ENCODE assay signal across 9 cellular contexts in genomic region chr7:112898432-112899290, GRCh38.
DNase-seq lines count a peak whose midpoint lies in the region; ATAC-seq, FAIRE-seq and TF ChIP-seq lines count a peak whose summit lies in the region.
"Had no signal": no experiment of that assay in that cellular context is flagged by ENCODE, and none has a peak within 500 bp of the region (broad histone marks: within the 10 kb centered on the region; RNA-seq: fewer than 3 reads in every experiment).

No MANE protein-coding gene starts in this region.

- H3K9me3 Mint-ChIP-seq in stimulated activated effector memory CD8-positive, alpha-beta T cell treated with anti-CD3 and anti-CD28 coated beads, Interleukin-12 subunit alpha, Interleukin-12 subunit beta, amount 100 ng/mL, for 72 hours, result peaks cover 3% of the 10 kb centered on the region

- H3K4me1 Mint-ChIP-seq in stimulated activated effector memory CD8-positive, alpha-beta T cell treated with anti-CD3 and anti-CD28 coated beads, Interleukin-12 subunit alpha, Interleukin-12 subunit beta, amount 100 ng/mL, for 72 hours, result peaks cover 14% of the 10 kb centered on the region

- H3K27ac Mint-ChIP-seq in stimulated activated effector memory CD8-positive, alpha-beta T cell treated with anti-CD3 and anti-CD28 coated beads, Interleukin-12 subunit alpha, Interleukin-12 subunit beta, amount 100 ng/mL, for 72 hours, result no peak overlapping the region

- H3K4me3 ChIP-seq in OCI-LY3 (ENCODE audit: low read length) (no peak overlapping the region), astrocyte of the cerebellum (ENCODE audit: low read depth, low read length) (no peak overlapping the region)
- H3K4me3 ChIP-seq: BLaER1 treated with 17β-estradiol and CSF1 and Interleukin-3, amounts not matched to agents 10 nM and 100 nM had no signal

- no peak overlapping the region for H3K27ac ChIP-seq in OCI-LY3 (ENCODE audit: low read length)
- H3K27ac ChIP-seq: BLaER1 treated with 17β-estradiol and CSF1 and Interleukin-3, amounts not matched to agents 10 nM and 100 nM had no signal

- H3K36me3 ChIP-seq in OCI-LY3 (replicated peaks; ENCODE audit: low read depth, low read length), result no peaks in the 10 kb centered on the region

- in situ Hi-C loops in astrocyte of the cerebellum (cut with HindIII; ENCODE audit: low sequenced_read_pairs), result no loop called here

- no peaks in the 10 kb centered on the region for H3K27me3 ChIP-seq in OCI-LY3 (ENCODE audit: low read depth, low read length)
- H3K27me3 ChIP-seq: BLaER1 treated with 17β-estradiol and CSF1 and Interleukin-3, amounts not matched to agents 10 nM and 100 nM had no signal

- H3K4me2 ChIP-seq in OCI-LY3 (ENCODE audit: low read length), result no peak overlapping the region
- H3K4me2 ChIP-seq: BLaER1 treated with 17β-estradiol and CSF1 and Interleukin-3, amounts not matched to agents 10 nM and 100 nM had no signal

- H3K9me3 ChIP-seq in OCI-LY3 (ENCODE audit: insufficient read depth, low read length), result no peaks in the 10 kb centered on the region

- H3K4me3 Mint-ChIP-seq in stimulated activated effector memory CD8-positive, alpha-beta T cell treated with anti-CD3 and anti-CD28 coated beads, Interleukin-12 subunit alpha, Interleukin-12 subunit beta, amount 100 ng/mL, for 72 hours, result no peak overlapping the region

- ATAC-seq in GM21529 (IDR thresholded peaks at IDR 0.05; ENCODE audit: unreplicated experiment), result peak; percentile 92
- peak; percentile 71 for ATAC-seq in stimulated activated effector memory CD8-positive, alpha-beta T cell treated with anti-CD3 and anti-CD28 coated beads, Interleukin-12 subunit alpha, Interleukin-12 subunit beta, amount 100 ng/mL, for 72 hours

- DNase-seq in NCI-H1436 (lab: John Stamatoyannopoulos, UW), result peak; percentile 58
- no peak for DNase-seq in NCI-H1436 treated with DMSO at 0.1 percent for 48 hours (lab: John Stamatoyannopoulos, UW)
- peak; percentile 56 for DNase-seq in HT1080 (ENCODE audit: low read depth)
- peak; percentile 84 for DNase-seq in astrocyte of the cerebellum (ENCODE audit: low read depth)
- peak in 1 of 2 donors; percentile 56 for DNase-seq in stimulated activated effector memory CD8-positive, alpha-beta T cell treated with anti-CD3 and anti-CD28 coated beads, Interleukin-12 subunit alpha, Interleukin-12 subunit beta, amount 100 ng/mL, for 72 hours (ENCODE audit: low spot score in 2 of 2)

- H3K9ac ChIP-seq in OCI-LY3 (ENCODE audit: low read length), result no peak overlapping the region
- H3K9ac ChIP-seq: BLaER1 treated with 17β-estradiol and CSF1 and Interleukin-3, amounts not matched to agents 10 nM and 100 nM had no signal

- peaks cover 13% of the 10 kb centered on the region; the same call in 1 of the 2 replicates for H4K20me1 ChIP-seq in OCI-LY3 (ENCODE audit: insufficient read depth, low read length)

- no peaks in the 10 kb centered on the region for H3K79me2 ChIP-seq in OCI-LY3 (ENCODE audit: low read length)

- peak; percentile 86 for TF ChIP-seq CTCF in OCI-LY3 (IDR thresholded peaks at IDR 0.05; ENCODE audit: low read depth, low read length)
- TF ChIP-seq CTCF in astrocyte of the cerebellum (IDR thresholded peaks at IDR 0.05; ENCODE audit: low read depth, low read length, missing control alignments), result peak; percentile 81

- H3K36me3 Mint-ChIP-seq in stimulated activated effector memory CD8-positive, alpha-beta T cell treated with anti-CD3 and anti-CD28 coated beads, Interleukin-12 subunit alpha, Interleukin-12 subunit beta, amount 100 ng/mL, for 72 hours, result peaks cover 16% of the 10 kb centered on the region

- FAIRE-seq in islet of Langerhans (lab: Jason Lieb, UNC), result peak; percentile 5

- no peaks in the 10 kb centered on the region for H3K4me1 ChIP-seq in OCI-LY3 (ENCODE audit: low read length)

- H2AFZ ChIP-seq in OCI-LY3 (ENCODE audit: low read depth, low read length), result no peak overlapping the region
